In the genomic region with DNA sequence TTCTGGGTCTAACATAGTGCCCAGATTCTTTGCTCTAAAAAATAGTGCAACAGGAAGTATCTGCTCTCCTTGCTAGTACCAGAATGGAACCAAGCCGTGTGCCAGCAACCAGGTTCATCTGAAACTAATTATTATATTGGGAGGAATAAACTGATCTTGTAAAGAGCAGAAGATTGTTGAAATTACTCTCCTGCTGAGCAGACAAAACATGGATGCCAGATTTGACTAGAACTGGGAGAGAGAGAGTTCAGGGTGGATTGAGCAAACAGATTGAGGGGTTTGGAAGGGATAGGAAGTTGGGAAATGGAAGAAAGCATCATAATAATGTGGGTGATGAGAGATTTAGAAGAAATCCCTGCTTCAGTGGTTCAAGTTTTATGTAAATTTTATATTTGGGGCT, we compare ENCODE assay signal across 25 cellular contexts.
"Had no signal": no experiment of that assay in that cellular context is flagged by ENCODE, and none has a peak within 500 bp of the region (broad histone marks: within the 10 kb centered on the region; RNA-seq: fewer than 3 reads in every experiment).

No MANE protein-coding gene starts in this region.

- H3K9me3 ChIP-seq: gastrocnemius medialis, ovary, upper lobe of left lung, vagina had no signal

- H3K27me3 ChIP-seq: brain microvascular endothelial cell, gastrocnemius medialis, ovary, upper lobe of left lung, vagina had no signal

- H3K36me3 Mint-ChIP-seq: activated CD4-positive, alpha-beta memory T cell treated with anti-CD3 and anti-CD28 coated beads for 36 hours; activated naive CD4-positive, alpha-beta T cell treated with anti-CD3 and anti-CD28 coated beads, Interleukin-2, amount 10 ng/mL, durations not matched to agents 7 days and 5 days; activated naive CD8-positive, alpha-beta T cell treated with anti-CD3 and anti-CD28 coated beads, Interleukin-2, amount 10 ng/mL, durations not matched to agents 7 days and 5 days; naive thymus-derived CD4-positive, alpha-beta T cell had no signal

- H3K36me3 ChIP-seq: gastrocnemius medialis, ovary, upper lobe of left lung, vagina had no signal

- H3K27me3 Mint-ChIP-seq: activated naive CD4-positive, alpha-beta T cell treated with anti-CD3 and anti-CD28 coated beads, Interleukin-2, amount 10 ng/mL, durations not matched to agents 7 days and 5 days; progenitor cell of endocrine pancreas had no signal

- H3K4me3 Mint-ChIP-seq: activated CD4-positive, alpha-beta memory T cell treated with anti-CD3 and anti-CD28 coated beads for 36 hours; activated naive CD4-positive, alpha-beta T cell treated with anti-CD3 and anti-CD28 coated beads, Interleukin-2, amount 10 ng/mL, durations not matched to agents 7 days and 5 days; activated naive CD8-positive, alpha-beta T cell treated with anti-CD3 and anti-CD28 coated beads, Interleukin-2, amount 10 ng/mL, durations not matched to agents 7 days and 5 days; activated T-cell treated with anti-CD3 and anti-CD28 coated beads, Interleukin-2, amount 50 U/mL, for 24 hours; effector memory CD8-positive, alpha-beta T cell; mesothelial cell of epicardium; naive thymus-derived CD4-positive, alpha-beta T cell had no signal

- H3K9me3 Mint-ChIP-seq: activated CD4-positive, alpha-beta memory T cell treated with anti-CD3 and anti-CD28 coated beads for 36 hours; activated naive CD4-positive, alpha-beta T cell treated with anti-CD3 and anti-CD28 coated beads, Interleukin-2, amount 10 ng/mL, durations not matched to agents 7 days and 5 days; activated naive CD8-positive, alpha-beta T cell treated with anti-CD3 and anti-CD28 coated beads, Interleukin-2, amount 10 ng/mL, durations not matched to agents 7 days and 5 days; activated T-cell treated with anti-CD3 and anti-CD28 coated beads, Interleukin-2, amount 50 U/mL, for 24 hours; effector memory CD8-positive, alpha-beta T cell; mesothelial cell of epicardium had no signal

- DNase-seq: activated CD4-positive, alpha-beta memory T cell treated with anti-CD3 and anti-CD28 coated beads for 36 hours; activated CD4-positive, alpha-beta T cell treated with anti-CD3 and anti-CD28 coated beads for 4 hours; activated CD8-positive, alpha-beta memory T cell treated with anti-CD3 and anti-CD28 coated beads, Interleukin-2, amount 50 U/mL, for 48 hours; activated gamma-delta T cell; activated naive CD4-positive, alpha-beta T cell treated with anti-CD3 and anti-CD28 coated beads, Interleukin-2, amount 10 ng/mL, durations not matched to agents 7 days and 5 days; activated naive CD8-positive, alpha-beta T cell treated with anti-CD3 and anti-CD28 coated beads, Interleukin-2, amount 10 ng/mL, durations not matched to agents 7 days and 5 days; activated T-cell treated with anti-CD3 and anti-CD28 coated beads, Interleukin-2, amount 50 U/mL, for 24 hours; amniotic stem cell; brain microvascular endothelial cell; cortex of kidney; effector memory CD8-positive, alpha-beta T cell; gastrocnemius medialis; hippocampal formation; left colon; naive thymus-derived CD4-positive, alpha-beta T cell; ovary; stimulated activated CD4-positive, alpha-beta T cell treated with anti-CD3 and anti-CD28 coated beads, Interleukin-12 subunit alpha, Interleukin-12 subunit beta, amount 100 ng/mL, for 4 hours; stimulated activated CD4-positive, alpha-beta T cell treated with anti-CD3 and anti-CD28 coated beads, Interleukin-4, amount 100 ng/mL, for 1 hour; stimulated activated naive CD8-positive, alpha-beta T cell treated with anti-CD3 and anti-CD28 coated beads, Interleukin-15, Interleukin-2, amounts not matched to agents 100 U/mL and 50 U/mL, for 24 hours; T-helper 9 cell; upper lobe of left lung had no signal

- H3K27ac Mint-ChIP-seq: activated CD4-positive, alpha-beta memory T cell treated with anti-CD3 and anti-CD28 coated beads for 36 hours; activated naive CD4-positive, alpha-beta T cell treated with anti-CD3 and anti-CD28 coated beads, Interleukin-2, amount 10 ng/mL, durations not matched to agents 7 days and 5 days; activated naive CD8-positive, alpha-beta T cell treated with anti-CD3 and anti-CD28 coated beads, Interleukin-2, amount 10 ng/mL, durations not matched to agents 7 days and 5 days; activated T-cell treated with anti-CD3 and anti-CD28 coated beads, Interleukin-2, amount 50 U/mL, for 24 hours; effector memory CD8-positive, alpha-beta T cell; mesothelial cell of epicardium; naive thymus-derived CD4-positive, alpha-beta T cell; progenitor cell of endocrine pancreas had no signal

- H3K4me3 ChIP-seq: gastrocnemius medialis, ovary, skin epidermis, upper lobe of left lung, vagina had no signal
